In the genomic region with DNA sequence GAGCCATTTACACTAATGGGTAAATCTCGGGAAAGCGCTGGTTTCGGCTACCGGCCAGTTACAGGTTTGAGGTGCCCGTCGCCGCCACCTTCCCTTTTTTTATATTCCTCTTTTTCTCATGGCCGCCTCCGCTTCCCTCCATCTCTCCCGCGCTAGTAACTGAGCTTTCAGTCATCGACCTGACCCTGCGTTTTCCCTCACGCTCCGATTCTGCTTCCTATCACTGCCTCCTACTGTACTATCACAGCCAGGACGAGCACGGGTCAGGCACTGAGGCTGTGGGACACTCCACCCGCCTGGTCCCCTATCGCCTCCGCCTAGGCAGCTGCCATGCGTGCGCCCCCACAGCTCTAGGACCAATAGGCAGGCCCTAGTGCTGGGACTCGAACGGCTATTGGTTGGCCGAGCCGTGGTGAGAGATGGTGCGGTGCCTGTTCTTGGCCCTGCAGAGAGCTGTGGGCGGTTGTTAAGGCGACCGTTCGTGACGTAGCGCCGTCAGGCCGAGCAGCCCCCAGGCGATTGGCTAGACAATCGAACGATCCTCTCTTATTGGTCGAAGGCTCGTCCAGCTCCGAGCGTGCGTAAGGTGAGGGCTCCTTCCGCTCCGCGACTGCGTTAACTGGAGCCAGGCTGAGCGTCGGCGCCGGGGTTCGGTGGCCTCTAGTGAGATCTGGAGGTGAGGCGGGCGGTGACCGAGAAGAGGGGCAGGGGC, we compare ENCODE assay signal across 8 cellular contexts. TPM values are rescaled to one million over a fixed set of nuclear protein-coding genes. Genes with fewer than 3 reads are reported as not detected.
A peak's percentile ranks its signal among the peaks of the same experiment; 100 is the strongest.
DNase-seq lines count a peak whose midpoint lies in the region; ATAC-seq lines count a peak whose summit lies in the region.

Gene HMGCR (plus strand): TSS at position 596 of the 712 bp plus-strand sequence. CDS start 5,386 bp downstream, outside the sequence.

- no peak within 1 kb of the TSS for H3K4me3 Mint-ChIP-seq in activated CD4-positive, alpha-beta T cell treated with anti-CD3 and anti-CD28 coated beads, Interleukin-2, amount 10 ng/mL, durations not matched to agents 7 days and 5 days

- no peak within 1 kb of the TSS for H3K27ac Mint-ChIP-seq in activated CD4-positive, alpha-beta T cell treated with anti-CD3 and anti-CD28 coated beads, Interleukin-2, amount 10 ng/mL, durations not matched to agents 7 days and 5 days

- peaks cover 36% of the 10 kb centered on the region for H3K4me1 Mint-ChIP-seq in activated CD4-positive, alpha-beta T cell treated with anti-CD3 and anti-CD28 coated beads, Interleukin-2, amount 10 ng/mL, durations not matched to agents 7 days and 5 days

- POLR2A ChIA-PET in activated CD4-positive, alpha-beta T cell treated with anti-CD3 and anti-CD28 coated beads, Interleukin-2, amount 10 ng/mL, durations not matched to agents 7 days and 5 days (lab: Charles Lee), result interaction anchor here (0.6 to 1.0 kb wide), 5 partner anchors 12 to 187 kb away, joined by 3 to 4 read pairs (median 4); partner anchors contain the start of gene ANKRD31

- no peaks in the 10 kb centered on the region for H3K9me3 Mint-ChIP-seq in activated CD4-positive, alpha-beta T cell treated with anti-CD3 and anti-CD28 coated beads, Interleukin-2, amount 10 ng/mL, durations not matched to agents 7 days and 5 days

- H3K27me3 Mint-ChIP-seq in activated CD4-positive, alpha-beta T cell treated with anti-CD3 and anti-CD28 coated beads, Interleukin-2, amount 10 ng/mL, durations not matched to agents 7 days and 5 days, result no peaks in the 10 kb centered on the region

- peaks cover 17% of the 10 kb centered on the region for H3K36me3 Mint-ChIP-seq in activated CD4-positive, alpha-beta T cell treated with anti-CD3 and anti-CD28 coated beads, Interleukin-2, amount 10 ng/mL, durations not matched to agents 7 days and 5 days (ENCODE audit: low read depth)

- CTCF ChIA-PET in activated CD4-positive, alpha-beta T cell treated with anti-CD3 and anti-CD28 coated beads, Interleukin-2, amount 10 ng/mL, durations not matched to agents 7 days and 5 days (lab: Charles Lee), result interaction anchor here (0.8 to 1.6 kb wide), 6 partner anchors 15 to 401 kb away, joined by 3 to 10 read pairs (median 3); partner anchors contain the start of gene ANKRD31

- DNase-seq in C1 segment of cervical spinal cord (lab: John Stamatoyannopoulos, UW) (peak; percentile 74 to 100 (median 98)), NCI-H526 treated with DMSO at 0.1 percent for 48 hours (lab: John Stamatoyannopoulos, UW) (peak; percentile 95), cortex of kidney (lab: John Stamatoyannopoulos, UW) (peak; percentile 53), left kidney (ENCODE audit: low read depth, low spot score) (peak; percentile 100)
- peak; percentile 98 for DNase-seq in activated CD4-positive, alpha-beta T cell treated with anti-CD3 and anti-CD28 coated beads, Interleukin-2, amount 10 ng/mL, durations not matched to agents 7 days and 5 days
- DNase-seq in stimulated activated CD4-positive, alpha-beta T cell treated with anti-CD3 and anti-CD28 coated beads, Interleukin-2, amount 100 ng/mL, for 4 hours (ENCODE audit: low read depth), result peak; percentile 98

- peak; percentile 99 for ATAC-seq in GM19324 (IDR thresholded peaks at IDR 0.05; ENCODE audit: low FRiP score, unreplicated experiment)
- ATAC-seq in HG03469 (IDR thresholded peaks at IDR 0.05; ENCODE audit: unreplicated experiment), result peak; percentile 98

RNA-seq across cellular contexts. Expression of gene HMGCR, which starts in this region (rescaled TPM):
- total RNA-seq in activated CD4-positive, alpha-beta T cell treated with anti-CD3 and anti-CD28 coated beads, Interleukin-2, amount 10 ng/mL, durations not matched to agents 7 days and 5 days, result 10 to 100 TPM; 49.4 to 51.1 TPM

Comparison
In these comparisons a context has a peak if more than half of its experiments do, and no peak if none do; other contexts are left out.
1. Peak in every context shown above with its lines: DNase-seq and ATAC-seq.